29 cellular contexts compared by ENCODE assay signal in genomic region chr1:69441496-69441895, GRCh38.
"Had no signal": no experiment of that assay in that cellular context is flagged by ENCODE, and none has a peak within 500 bp of the region (broad histone marks: within the 10 kb centered on the region; RNA-seq: fewer than 3 reads in every experiment).

No MANE protein-coding gene starts in this region.

- H3K4me3 ChIP-seq: cardiac muscle cell, K562, SJCRH30 had no signal

- H3K27me3 ChIP-seq: cardiac muscle cell, SJCRH30 had no signal

- H3K27me3 Mint-ChIP-seq: activated CD4-positive, alpha-beta T cell treated with anti-CD3 and anti-CD28 coated beads, Interleukin-2, amount 10 ng/mL, durations not matched to agents 24 days and 14 days; activated CD8-positive, alpha-beta memory T cell treated with anti-CD3 and anti-CD28 coated beads, Interleukin-2, amount 10 ng/mL, durations not matched to agents 7 days and 5 days; activated naive CD8-positive, alpha-beta T cell treated with anti-CD3 and anti-CD28 coated beads, Interleukin-2, amount 50 U/mL, for 24 hours; activated T-cell treated with anti-CD3 and anti-CD28 coated beads, Interleukin-2, amount 50 U/mL, for 24 hours; brain had no signal

- H3K36me3 Mint-ChIP-seq: activated CD8-positive, alpha-beta memory T cell treated with anti-CD3 and anti-CD28 coated beads, Interleukin-2, amount 10 ng/mL, durations not matched to agents 7 days and 5 days; activated naive CD4-positive, alpha-beta T cell treated with anti-CD3 and anti-CD28 coated beads, Interleukin-2, amount 50 U/mL, for 24 hours; brain; WTC11 had no signal

- H3K4me3 Mint-ChIP-seq: activated CD4-positive, alpha-beta T cell treated with anti-CD3 and anti-CD28 coated beads, Interleukin-2, amount 10 ng/mL, durations not matched to agents 24 days and 14 days; activated CD8-positive, alpha-beta memory T cell treated with anti-CD3 and anti-CD28 coated beads, Interleukin-2, amount 10 ng/mL, durations not matched to agents 7 days and 5 days; activated naive CD4-positive, alpha-beta T cell treated with anti-CD3 and anti-CD28 coated beads, Interleukin-2, amount 50 U/mL, for 24 hours; activated naive CD8-positive, alpha-beta T cell treated with anti-CD3 and anti-CD28 coated beads, Interleukin-2, amount 50 U/mL, for 24 hours; activated T-cell treated with anti-CD3 and anti-CD28 coated beads, Interleukin-2, amount 50 U/mL, for 24 hours; activated T-helper 1 cell treated with anti-CD3 and anti-CD28 coated beads, Interleukin-12 subunit alpha, Interleukin-12 subunit beta, Interleukin-2, Interleukin-4 antibody, amounts not matched to agents 30 ng/mL and 10 ng/mL and 1 ng/mL, durations not matched to agents 14 hours and 24 hours and 36 hours; brain; T-helper 1 cell treated with Interleukin-12 subunit alpha and Interleukin-12 subunit beta and Interleukin-4 antibody, amounts not matched to agents 30 μg/mL and 1 μg/mL, for 36 hours; WTC11 had no signal

- ATAC-seq: activated CD8-positive, alpha-beta memory T cell treated with anti-CD3 and anti-CD28 coated beads, Interleukin-2, amount 10 ng/mL, durations not matched to agents 7 days and 5 days; activated naive CD8-positive, alpha-beta T cell treated with anti-CD3 and anti-CD28 coated beads, Interleukin-2, amount 50 U/mL, for 24 hours; K562; Panc1; WTC11 had no signal

- H3K4me1 ChIP-seq: SJCRH30 had no signal

- DNase-seq: activated CD4-positive, alpha-beta T cell treated with anti-CD3 and anti-CD28 coated beads, Interleukin-2, amount 10 ng/mL, durations not matched to agents 24 days and 14 days; activated CD4-positive, alpha-beta T cell treated with anti-CD3 and anti-CD28 coated beads, Interleukin-2, amount 50 U/mL, for 48 hours; activated CD4-positive, CD25-positive, alpha-beta regulatory T cell treated with anti-CD3 and anti-CD28 coated beads, Interleukin-2, amount 50 U/mL, for 72 hours; activated CD8-positive, alpha-beta memory T cell treated with anti-CD3 and anti-CD28 coated beads, Interleukin-2, amount 10 ng/mL, durations not matched to agents 7 days and 5 days; activated effector memory CD4-positive, alpha-beta T cell treated with Interleukin-2 at 50 U/mL for 16 hours; activated naive CD4-positive, alpha-beta T cell; activated naive CD8-positive, alpha-beta T cell treated with anti-CD3 and anti-CD28 coated beads, Interleukin-2, amount 50 U/mL, for 24 hours; activated T-cell treated with anti-CD3 and anti-CD28 coated beads, Interleukin-2, amount 50 U/mL, for 24 hours; amniotic stem cell; Karpas-422; NCI-H146; NCI-H187 treated with DMSO at 0.1 percent for 48 hours; NCI-H2081 treated with DMSO at 0.1 percent for 48 hours; NCI-H446 treated with DMSO at 0.1 percent for 48 hours; NCI-H524 treated with DMSO at 0.1 percent for 48 hours; NCI-H774; NK-92 treated with Interleukin-12 subunit alpha and Interleukin-12 subunit beta, amount 100 ng/mL, for 24 hours; OCI-M1; Right ventricle myocardium superior; RPMI8226; SJCRH30 had no signal

- H3K4me1 Mint-ChIP-seq: activated CD4-positive, alpha-beta T cell treated with anti-CD3 and anti-CD28 coated beads, Interleukin-2, amount 10 ng/mL, durations not matched to agents 24 days and 14 days; activated CD8-positive, alpha-beta memory T cell treated with anti-CD3 and anti-CD28 coated beads, Interleukin-2, amount 10 ng/mL, durations not matched to agents 7 days and 5 days; activated naive CD4-positive, alpha-beta T cell treated with anti-CD3 and anti-CD28 coated beads, Interleukin-2, amount 50 U/mL, for 24 hours; activated naive CD8-positive, alpha-beta T cell treated with anti-CD3 and anti-CD28 coated beads, Interleukin-2, amount 50 U/mL, for 24 hours; brain had no signal

- H3K27ac Mint-ChIP-seq: activated CD4-positive, alpha-beta T cell treated with anti-CD3 and anti-CD28 coated beads, Interleukin-2, amount 10 ng/mL, durations not matched to agents 24 days and 14 days; activated CD8-positive, alpha-beta memory T cell treated with anti-CD3 and anti-CD28 coated beads, Interleukin-2, amount 10 ng/mL, durations not matched to agents 7 days and 5 days; activated naive CD4-positive, alpha-beta T cell treated with anti-CD3 and anti-CD28 coated beads, Interleukin-2, amount 50 U/mL, for 24 hours; activated naive CD8-positive, alpha-beta T cell treated with anti-CD3 and anti-CD28 coated beads, Interleukin-2, amount 50 U/mL, for 24 hours; activated T-cell treated with anti-CD3 and anti-CD28 coated beads, Interleukin-2, amount 50 U/mL, for 24 hours; activated T-helper 1 cell treated with anti-CD3 and anti-CD28 coated beads, Interleukin-12 subunit alpha, Interleukin-12 subunit beta, Interleukin-2, Interleukin-4 antibody, amounts not matched to agents 30 ng/mL and 10 ng/mL and 1 ng/mL, durations not matched to agents 14 hours and 24 hours and 36 hours; brain; T-helper 1 cell treated with Interleukin-12 subunit alpha and Interleukin-12 subunit beta and Interleukin-4 antibody, amounts not matched to agents 30 μg/mL and 1 μg/mL, for 36 hours; WTC11 had no signal

- H3K27ac ChIP-seq: cardiac muscle cell, SJCRH30 had no signal

- H3K9me3 ChIP-seq: SJCRH30 had no signal

- H3K36me3 ChIP-seq: cardiac muscle cell, SJCRH30 had no signal
